In genomic region chr13:68540244-68540643, GRCh38 we compare ENCODE assay signal across 18 cellular contexts.
DNase-seq lines count a peak whose midpoint lies in the region; ATAC-seq lines count a peak whose summit lies in the region.
"Had no signal": no experiment of that assay in that cellular context is flagged by ENCODE, and none has a peak within 500 bp of the region (broad histone marks: within the 10 kb centered on the region; RNA-seq: fewer than 3 reads in every experiment).

No MANE protein-coding gene starts in this region.

- CTCF ChIA-PET in activated CD4-positive, alpha-beta T cell treated with anti-CD3 and anti-CD28 coated beads, Interleukin-2, amount 10 ng/mL, durations not matched to agents 7 days and 5 days (lab: Charles Lee) = no interaction called here

- 0 out of 2 replicates have a peak overlapping the region, but pooled peaks have one; percentile 25 for H2AFZ ChIP-seq in Karpas-422 (ENCODE audit: low read length)

- no peaks in the 10 kb centered on the region for H3K9me2 ChIP-seq in Karpas-422 (replicated peaks; ENCODE audit: insufficient read depth, low read length)

- no peaks in the 10 kb centered on the region for H4K20me1 ChIP-seq in Karpas-422 (ENCODE audit: insufficient read depth, low read depth, low read length)
- H4K20me1 ChIP-seq: BLaER1 treated with 17β-estradiol and CSF1 and Interleukin-3, amounts not matched to agents 10 nM and 100 nM had no signal

- peaks cover 4% of the 10 kb centered on the region for H3K9me3 Mint-ChIP-seq in activated CD4-positive, alpha-beta T cell treated with anti-CD3 and anti-CD28 coated beads, Interleukin-2, amount 10 ng/mL, durations not matched to agents 7 days and 5 days

- peaks cover 3% of the 10 kb centered on the region; the same call in 1 of the 2 replicates for H3K4me1 ChIP-seq in Karpas-422 (ENCODE audit: low read length)
- H3K4me1 ChIP-seq: A549; BLaER1 treated with 17β-estradiol and CSF1 and Interleukin-3, amounts not matched to agents 10 nM and 100 nM; Caco-2 had no signal

- H3K4me3 ChIP-seq in Karpas-422 (ENCODE audit: low read length) = no peak overlapping the region
- H3K4me3 ChIP-seq: A549; BLaER1 treated with 17β-estradiol and CSF1 and Interleukin-3, amounts not matched to agents 10 nM and 100 nM had no signal

- no peaks in the 10 kb centered on the region for H3K36me3 Mint-ChIP-seq in activated CD4-positive, alpha-beta T cell treated with anti-CD3 and anti-CD28 coated beads, Interleukin-2, amount 10 ng/mL, durations not matched to agents 7 days and 5 days (ENCODE audit: low read depth)
- H3K36me3 Mint-ChIP-seq: CD8-positive, alpha-beta T cell had no signal

- POLR2A ChIA-PET in activated CD4-positive, alpha-beta T cell treated with anti-CD3 and anti-CD28 coated beads, Interleukin-2, amount 10 ng/mL, durations not matched to agents 7 days and 5 days (lab: Charles Lee) = no interaction called here

- H3K4me3 Mint-ChIP-seq in activated CD4-positive, alpha-beta T cell treated with anti-CD3 and anti-CD28 coated beads, Interleukin-2, amount 10 ng/mL, durations not matched to agents 7 days and 5 days = no peak overlapping the region
- H3K4me3 Mint-ChIP-seq: B cell; CD4-positive, alpha-beta T cell; CD8-positive, alpha-beta T cell had no signal

- no peak overlapping the region for H3K27ac Mint-ChIP-seq in activated CD4-positive, alpha-beta T cell treated with anti-CD3 and anti-CD28 coated beads, Interleukin-2, amount 10 ng/mL, durations not matched to agents 7 days and 5 days
- H3K27ac Mint-ChIP-seq: B cell; CD4-positive, alpha-beta T cell; CD8-positive, alpha-beta T cell had no signal

- DNase-seq in NCI-H2227 treated with DMSO at 0.1 percent for 48 hours (lab: John Stamatoyannopoulos, UW) (peak; percentile 16), NCI-H2227 (lab: John Stamatoyannopoulos, UW; ENCODE audit: unreplicated experiment) (no peak), Karpas-422 (no peak), astrocyte of the hippocampus (ENCODE audit: low read depth, low spot score) (peak; percentile 2)
- DNase-seq in activated CD4-positive, alpha-beta T cell treated with anti-CD3 and anti-CD28 coated beads, Interleukin-2, amount 10 ng/mL, durations not matched to agents 7 days and 5 days = no peak
- DNase-seq: AML-193; Caco-2; Calu3; CD4-positive, alpha-beta T cell; CD8-positive, alpha-beta T cell; DMS79 treated with DMSO at 0.1 percent for 48 hours; GF-D8 had no signal

- H3K9ac ChIP-seq in Karpas-422 (ENCODE audit: low read length) = no peak overlapping the region
- H3K9ac ChIP-seq: BLaER1 treated with 17β-estradiol and CSF1 and Interleukin-3, amounts not matched to agents 10 nM and 100 nM had no signal

- ATAC-seq in HG02571 (IDR thresholded peaks at IDR 0.05; ENCODE audit: unreplicated experiment) = no peak
- ATAC-seq: A549; CD8-positive, alpha-beta T cell had no signal

- H3K4me1 Mint-ChIP-seq in activated CD4-positive, alpha-beta T cell treated with anti-CD3 and anti-CD28 coated beads, Interleukin-2, amount 10 ng/mL, durations not matched to agents 7 days and 5 days = no peaks in the 10 kb centered on the region

- H3K79me2 ChIP-seq in Karpas-422 (ENCODE audit: low read length) = no peaks in the 10 kb centered on the region

- no peak overlapping the region for H3K4me2 ChIP-seq in Karpas-422 (ENCODE audit: low read depth, low read length, poor library complexity, severe bottlenecking)
- H3K4me2 ChIP-seq: A549; BLaER1 treated with 17β-estradiol and CSF1 and Interleukin-3, amounts not matched to agents 10 nM and 100 nM had no signal

- H3K9me3 ChIP-seq in Karpas-422 (ENCODE audit: low read length) = no peaks in the 10 kb centered on the region
- H3K9me3 ChIP-seq: A549; BLaER1 treated with 17β-estradiol and CSF1 and Interleukin-3, amounts not matched to agents 10 nM and 100 nM; Caco-2 had no signal

- H3K36me3 ChIP-seq in Karpas-422 (ENCODE audit: insufficient read depth, low read length) = no peaks in the 10 kb centered on the region
- H3K36me3 ChIP-seq: BLaER1 treated with 17β-estradiol and CSF1 and Interleukin-3, amounts not matched to agents 10 nM and 100 nM had no signal

- no peaks in the 10 kb centered on the region for H3K27me3 ChIP-seq in Karpas-422 (ENCODE audit: low read length)
- H3K27me3 ChIP-seq: BLaER1 treated with 17β-estradiol and CSF1 and Interleukin-3, amounts not matched to agents 10 nM and 100 nM had no signal

- H3K27ac ChIP-seq in Karpas-422 (ENCODE audit: low read length) = no peak overlapping the region
- H3K27ac ChIP-seq: 22Rv1; A549; BLaER1 treated with 17β-estradiol and CSF1 and Interleukin-3, amounts not matched to agents 10 nM and 100 nM; C4-2B had no signal

- no peaks in the 10 kb centered on the region for H3K27me3 Mint-ChIP-seq in activated CD4-positive, alpha-beta T cell treated with anti-CD3 and anti-CD28 coated beads, Interleukin-2, amount 10 ng/mL, durations not matched to agents 7 days and 5 days
- H3K27me3 Mint-ChIP-seq: B cell; CD4-positive, alpha-beta T cell had no signal

Comparison
In these comparisons a context has a peak if more than half of its experiments do, and no peak if none do; other contexts are left out.
1. DNase-seq: peak in NCI-H2227 treated with DMSO at 0.1 percent for 48 hours (single experiment) and astrocyte of the hippocampus (single experiment); none in NCI-H2227 (single experiment), Karpas-422 (single experiment) and activated CD4-positive, alpha-beta T cell treated with anti-CD3 and anti-CD28 coated beads, Interleukin-2, amount 10 ng/mL, durations not matched to agents 7 days and 5 days (single experiment).